19 cellular contexts compared by ENCODE assay signal in the genomic region with DNA sequence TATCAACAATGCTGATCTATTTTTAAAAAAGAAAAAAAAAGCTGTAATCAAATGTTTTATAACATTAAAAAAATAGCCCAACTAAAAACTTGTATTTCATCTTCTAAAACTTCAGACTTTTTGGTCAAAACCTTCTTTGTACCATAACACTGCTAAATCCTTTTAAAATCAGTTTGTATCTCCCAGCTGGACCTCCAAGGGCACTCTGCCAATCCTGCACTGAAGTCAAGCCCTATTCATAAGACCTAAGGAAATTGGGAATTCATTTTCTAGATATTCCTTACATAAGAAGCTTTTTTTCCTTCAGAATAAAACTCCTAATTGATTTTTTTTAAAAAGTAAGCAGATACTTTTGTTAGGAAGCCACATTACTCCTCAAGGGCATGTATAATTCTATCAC.
"Had no signal": no experiment of that assay in that cellular context is flagged by ENCODE, and none has a peak within 500 bp of the region (broad histone marks: within the 10 kb centered on the region; RNA-seq: fewer than 3 reads in every experiment).

No MANE protein-coding gene starts in this region.

- H3K27me3 Mint-ChIP-seq: activated CD4-positive, alpha-beta T cell treated with anti-CD3 and anti-CD28 coated beads, Interleukin-2, amount 10 ng/mL, durations not matched to agents 24 days and 14 days; dendritic cell treated with granulocyte-macrophage colony-stimulating factor and Interleukin-4, amounts not matched to agents 40 ng/mL and 50 ng/mL, for 4 days; naive B cell had no signal

- H3K4me1 Mint-ChIP-seq: activated CD4-positive, alpha-beta T cell treated with anti-CD3 and anti-CD28 coated beads, Interleukin-2, amount 10 ng/mL, durations not matched to agents 24 days and 14 days; naive B cell; neural progenitor cell had no signal

- H3K4me1 ChIP-seq: neural progenitor cell, tibial artery had no signal

- H3K9me3 ChIP-seq: adrenal gland, esophagus squamous epithelium, mucosa of descending colon, tibial artery had no signal

- H3K4me3 ChIP-seq: adrenal gland, esophagus squamous epithelium, mucosa of descending colon, neural progenitor cell, tibial artery had no signal

- H3K27ac Mint-ChIP-seq: activated CD4-positive, alpha-beta T cell treated with anti-CD3 and anti-CD28 coated beads, Interleukin-2, amount 10 ng/mL, durations not matched to agents 24 days and 14 days; activated naive CD4-positive, alpha-beta T cell treated with anti-CD3 and anti-CD28 coated beads, Interleukin-2, amount 50 U/mL, for 72 hours; dendritic cell treated with granulocyte-macrophage colony-stimulating factor and Interleukin-4, amounts not matched to agents 40 ng/mL and 50 ng/mL, for 4 days; neural progenitor cell; T-helper 1 cell treated with Interleukin-12 subunit alpha and Interleukin-12 subunit beta and Interleukin-4 antibody, amounts not matched to agents 30 μg/mL and 1 μg/mL, for 36 hours had no signal

- H3K9me3 Mint-ChIP-seq: activated CD4-positive, alpha-beta T cell treated with anti-CD3 and anti-CD28 coated beads, Interleukin-2, amount 10 ng/mL, durations not matched to agents 24 days and 14 days; activated naive CD4-positive, alpha-beta T cell treated with anti-CD3 and anti-CD28 coated beads, Interleukin-2, amount 50 U/mL, for 72 hours; neural progenitor cell; T-helper 1 cell treated with Interleukin-12 subunit alpha and Interleukin-12 subunit beta and Interleukin-4 antibody, amounts not matched to agents 30 μg/mL and 1 μg/mL, for 36 hours had no signal

- H3K27me3 ChIP-seq: adrenal gland, esophagus squamous epithelium, neural progenitor cell, tibial artery had no signal

- H3K4me3 Mint-ChIP-seq: activated CD4-positive, alpha-beta T cell treated with anti-CD3 and anti-CD28 coated beads, Interleukin-2, amount 10 ng/mL, durations not matched to agents 24 days and 14 days; dendritic cell treated with granulocyte-macrophage colony-stimulating factor and Interleukin-4, amounts not matched to agents 40 ng/mL and 50 ng/mL, for 4 days; naive B cell; neural progenitor cell; T-helper 1 cell treated with Interleukin-12 subunit alpha and Interleukin-12 subunit beta and Interleukin-4 antibody, amounts not matched to agents 30 μg/mL and 1 μg/mL, for 36 hours had no signal

- ATAC-seq: activated naive CD4-positive, alpha-beta T cell treated with anti-CD3 and anti-CD28 coated beads, Interleukin-2, amount 50 U/mL, for 72 hours; left lobe of liver; mucosa of descending colon had no signal

- H3K27ac ChIP-seq: esophagus squamous epithelium, neural progenitor cell, tibial artery had no signal

- DNase-seq: activated CD4-positive, alpha-beta T cell treated with anti-CD3 and anti-CD28 coated beads, Interleukin-2, amount 10 ng/mL, durations not matched to agents 24 days and 14 days; activated gamma-delta T cell treated with Interleukin-2 at 50 U/mL for 16 hours; effector memory CD4-positive, alpha-beta T cell; esophagus squamous epithelium; glutamatergic neuron; mammary epithelial cell; mucosa of descending colon; naive B cell; stimulated activated CD4-positive, alpha-beta T cell treated with anti-CD3 and anti-CD28 coated beads, Interleukin-12 subunit alpha, Interleukin-12 subunit beta, amount 100 ng/mL, for 4 hours; stimulated activated CD4-positive, alpha-beta T cell treated with anti-CD3 and anti-CD28 coated beads, Interleukin-1b, Interleukin-23, amount 100 ng/mL, for 48 hours; stimulated activated CD8-positive, alpha-beta memory T cell treated with anti-CD3 and anti-CD28 coated beads, Interleukin-4, amount 100 ng/mL, for 48 hours; stimulated activated naive CD4-positive, alpha-beta T cell; tibial artery had no signal
